Comparison of ENCODE assay signal across 11 cellular contexts in the genomic region with DNA sequence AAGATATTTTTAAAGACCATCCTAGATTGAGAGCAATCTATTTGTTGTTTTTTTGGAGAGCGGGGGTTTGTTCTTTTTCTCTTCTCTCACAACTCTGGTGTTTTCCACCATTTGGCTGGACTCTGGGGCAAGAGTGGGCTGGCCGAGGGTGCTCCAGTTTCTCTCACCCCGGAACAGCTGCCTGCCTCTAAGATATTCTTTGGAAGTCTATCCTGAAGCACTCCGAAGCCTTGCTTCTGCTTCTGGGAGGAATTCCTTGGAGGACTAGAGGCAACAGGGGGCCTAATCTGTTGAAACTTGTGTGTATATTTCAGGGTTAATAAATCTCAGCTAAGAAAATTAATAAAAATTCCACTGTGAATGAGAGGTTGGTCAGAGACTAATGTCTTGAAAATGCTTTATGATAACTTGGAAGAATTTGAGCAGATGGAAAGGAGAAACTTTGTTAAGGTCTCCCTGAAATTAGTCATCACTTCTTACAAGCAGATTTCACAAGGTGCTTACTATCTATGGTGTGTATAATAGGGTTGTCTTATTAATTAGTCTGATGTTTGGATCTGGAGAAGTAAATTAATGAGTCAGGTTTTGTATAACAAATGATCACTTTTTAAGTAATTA. TPM values are rescaled to one million over a fixed set of nuclear protein-coding genes. Genes with fewer than 3 reads are reported as not detected.
DNase-seq lines count a peak whose midpoint lies in the region; ATAC-seq and TF ChIP-seq lines count a peak whose summit lies in the region.
"Had no signal": no experiment of that assay in that cellular context is flagged by ENCODE, and none has a peak within 500 bp of the region (broad histone marks: within the 10 kb centered on the region; RNA-seq: fewer than 3 reads in every experiment).

No MANE protein-coding gene starts in this region.

- peaks cover 6% of the 10 kb centered on the region for H3K36me3 Mint-ChIP-seq in activated naive CD4-positive, alpha-beta T cell treated with anti-CD3 and anti-CD28 coated beads for 36 hours (ENCODE audit: low read depth)
- H3K36me3 Mint-ChIP-seq in activated CD4-positive, alpha-beta memory T cell treated with anti-CD3 and anti-CD28 coated beads for 36 hours: peaks cover 4% of the 10 kb centered on the region

- no peak overlapping the region for H3K27ac Mint-ChIP-seq in activated naive CD4-positive, alpha-beta T cell treated with anti-CD3 and anti-CD28 coated beads for 36 hours
- H3K27ac Mint-ChIP-seq in activated CD4-positive, alpha-beta memory T cell treated with anti-CD3 and anti-CD28 coated beads for 36 hours: peak overlapping the region; percentile 19

- no peak overlapping the region for H3K9ac ChIP-seq in iPS-20b (ENCODE audit: low read depth, low read length)

- no peaks in the 10 kb centered on the region for H3K27me3 Mint-ChIP-seq in activated naive CD4-positive, alpha-beta T cell treated with anti-CD3 and anti-CD28 coated beads for 36 hours (ENCODE audit: low read depth)
- H3K27me3 Mint-ChIP-seq in activated CD4-positive, alpha-beta memory T cell treated with anti-CD3 and anti-CD28 coated beads for 36 hours: no peaks in the 10 kb centered on the region

- H3K27me3 ChIP-seq in iPS-20b (ENCODE audit: insufficient read depth, low read length): no peaks in the 10 kb centered on the region
- H3K27me3 ChIP-seq in thoracic aorta (replicated peaks; ENCODE audit: insufficient read depth): no peaks in the 10 kb centered on the region

- no peak overlapping the region for H3K27ac ChIP-seq in iPS-20b (ENCODE audit: low read length)
- peak overlapping the region; percentile 16 to 65 for H3K27ac ChIP-seq in thoracic aorta

- ATAC-seq in thoracic aorta (ENCODE audit: insufficient number of reproducible peaks, low FRiP score, low read depth) (no peak), left colon (no peak)

- no peaks in the 10 kb centered on the region for H3K9me3 Mint-ChIP-seq in activated naive CD4-positive, alpha-beta T cell treated with anti-CD3 and anti-CD28 coated beads for 36 hours
- peaks cover 4% of the 10 kb centered on the region for H3K9me3 Mint-ChIP-seq in activated CD4-positive, alpha-beta memory T cell treated with anti-CD3 and anti-CD28 coated beads for 36 hours

- TF ChIP-seq CTCF in thoracic aorta (IDR thresholded peaks at IDR 0.05): no peak

- intact Hi-C loops in activated naive CD4-positive, alpha-beta T cell treated with anti-CD3 and anti-CD28 coated beads for 36 hours (cut with micrococcal nuclease): loop anchor here (5.0 to 10.0 kb wide), 2 partner anchors 1059 to 1561 kb away; no protein-coding TSS in a partner anchor
- intact Hi-C loops in activated CD4-positive, alpha-beta memory T cell treated with anti-CD3 and anti-CD28 coated beads for 36 hours (cut with micrococcal nuclease): loop anchor here (5.0 kb wide), 4 partner anchors 639 to 1059 kb away; a partner anchor contains a TSS
- intact Hi-C loops in left colon (cut with DNase I, micrococcal nuclease): no loop called here

- DNase-seq in activated naive CD4-positive, alpha-beta T cell treated with anti-CD3 and anti-CD28 coated beads for 36 hours: no peak
- DNase-seq in activated naive CD4-positive, alpha-beta T cell treated with Interleukin-2 at 50 U/mL for 16 hours: no peak
- DNase-seq in activated CD4-positive, alpha-beta memory T cell treated with anti-CD3 and anti-CD28 coated beads for 36 hours: no peak
- DNase-seq in thoracic aorta (ENCODE audit: low spot score) (no peak), nucleus accumbens (lab: John Stamatoyannopoulos, UW) (no peak), left colon (no peak), RKO (ENCODE audit: low spot score) (no peak)
- DNase-seq: H7, hippocampal formation, T-helper 9 cell had no signal

- H3K9me3 ChIP-seq in iPS-20b (ENCODE audit: insufficient read depth, low read depth, low read length) (no peaks in the 10 kb centered on the region), thoracic aorta (no peaks in the 10 kb centered on the region)

- peaks cover 57% of the 10 kb centered on the region for H3K4me1 ChIP-seq in iPS-20b (ENCODE audit: insufficient read depth, low read length)
- peaks cover 40 to 61% of the 10 kb centered on the region in 2 donors for H3K4me1 ChIP-seq in thoracic aorta (ENCODE audit: control insufficient read depth in 1 of 2, low read depth in 2 of 2)

- H3K4me3 ChIP-seq in iPS-20b (ENCODE audit: low read length) (peak overlapping the region; percentile 18; the same call in 1 of the 2 replicates), thoracic aorta (peak overlapping the region; percentile 96)

- POLR2A ChIA-PET in activated CD4-positive, alpha-beta memory T cell treated with anti-CD3 and anti-CD28 coated beads for 36 hours (lab: Charles Lee): no interaction called here

- H3K4me3 Mint-ChIP-seq in activated naive CD4-positive, alpha-beta T cell treated with anti-CD3 and anti-CD28 coated beads for 36 hours: peak overlapping the region; percentile 6
- H3K4me3 Mint-ChIP-seq in activated CD4-positive, alpha-beta memory T cell treated with anti-CD3 and anti-CD28 coated beads for 36 hours: no peak overlapping the region

- H3K4me1 Mint-ChIP-seq in activated naive CD4-positive, alpha-beta T cell treated with anti-CD3 and anti-CD28 coated beads for 36 hours (ENCODE audit: low read depth): peaks cover 69% of the 10 kb centered on the region
- peaks cover 71% of the 10 kb centered on the region for H3K4me1 Mint-ChIP-seq in activated CD4-positive, alpha-beta memory T cell treated with anti-CD3 and anti-CD28 coated beads for 36 hours (ENCODE audit: low read depth)

- peaks cover under 1% of the 10 kb centered on the region; the same call in 1 of the 2 replicates for H3K36me3 ChIP-seq in iPS-20b (ENCODE audit: insufficient read depth, low read depth, low read length)
- no peaks in the 10 kb centered on the region for H3K36me3 ChIP-seq in thoracic aorta

- CTCF ChIA-PET in activated naive CD4-positive, alpha-beta T cell treated with anti-CD3 and anti-CD28 coated beads for 36 hours (lab: Charles Lee): interaction anchor here (1.0 to 2.1 kb wide), 2 partner anchors 8 to 9 kb away, joined by 4 to 9 read pairs; no protein-coding TSS in a partner anchor
- CTCF ChIA-PET in activated CD4-positive, alpha-beta memory T cell treated with anti-CD3 and anti-CD28 coated beads for 36 hours (lab: Charles Lee): interaction anchor here (0.5 kb wide), 1 partner anchor 22 kb away, joined by 3 read pairs; no protein-coding TSS in a partner anchor

RNA-seq across cellular contexts. Expression of a gene that starts 3.9 kb away (rescaled TPM):
- 10 to 100 TPM; 50.1 to 52.3 TPM for total RNA-seq in activated naive CD4-positive, alpha-beta T cell treated with anti-CD3 and anti-CD28 coated beads for 36 hours
- total RNA-seq in activated CD4-positive, alpha-beta memory T cell treated with anti-CD3 and anti-CD28 coated beads for 36 hours: 10 to 100 TPM; 33.0 to 35.9 TPM
- 10 to 100 TPM; 64.8 to 82.8 TPM for total RNA-seq in thoracic aorta
- total RNA-seq in left colon: 100 to 1,000 TPM in 1 of 2 donors, 10 to 100 TPM in 1; 89.5 to 106 TPM

Comparison
In these comparisons a context has a peak if more than half of its experiments do, and no peak if none do; other contexts are left out.
1. intact Hi-C loops: an anchor here in activated naive CD4-positive, alpha-beta T cell treated with anti-CD3 and anti-CD28 coated beads for 36 hours (5.0 to 10.0 kb wide) and activated CD4-positive, alpha-beta memory T cell treated with anti-CD3 and anti-CD28 coated beads for 36 hours (5.0 kb wide); none called in left colon.